14 cellular contexts compared by ENCODE assay signal in the genomic region with DNA sequence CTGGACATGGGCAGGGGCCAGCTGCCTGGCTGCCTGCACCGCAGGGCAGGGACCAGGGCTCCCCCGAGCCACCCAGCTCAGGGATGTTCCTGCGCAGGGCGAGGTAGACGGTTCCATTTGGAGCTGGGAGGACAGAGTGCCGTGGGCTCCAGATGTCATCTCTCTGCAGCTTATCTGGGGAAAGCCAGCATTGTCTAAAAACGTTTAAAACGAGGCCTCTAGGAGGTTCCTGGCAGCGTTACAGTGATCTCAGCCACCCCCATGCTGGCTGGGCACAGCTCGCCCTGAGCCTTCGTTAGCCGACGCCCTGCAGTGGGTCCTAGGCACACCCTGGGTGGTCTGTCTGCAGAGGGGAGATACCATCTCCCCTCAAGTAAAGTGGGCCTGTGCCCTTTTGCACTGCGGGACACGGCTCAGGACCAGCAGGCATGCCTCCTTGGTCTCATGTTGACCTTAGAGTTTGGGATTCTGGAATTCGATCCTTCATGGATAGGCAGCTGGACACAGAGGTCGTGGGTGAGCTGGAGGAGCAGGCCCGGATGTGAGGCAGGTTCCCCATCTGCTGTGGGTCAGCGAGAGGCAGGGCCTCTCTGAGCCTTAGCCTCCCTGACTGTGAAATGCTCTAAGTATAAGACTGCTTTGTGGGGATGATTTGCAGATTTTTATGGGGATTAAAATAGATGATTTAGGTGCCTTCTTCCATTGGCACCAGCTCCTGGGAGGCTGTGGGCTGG. TPM values are rescaled to one million over a fixed set of nuclear protein-coding genes. Genes with fewer than 3 reads are reported as not detected.
DNase-seq lines count a peak whose midpoint lies in the region; ATAC-seq and TF ChIP-seq lines count a peak whose summit lies in the region.
"Had no signal": no experiment of that assay in that cellular context is flagged by ENCODE, and none has a peak within 500 bp of the region (broad histone marks: within the 10 kb centered on the region; RNA-seq: fewer than 3 reads in every experiment).

No MANE protein-coding gene starts in this region.

- 37% methylated on average over 8 of the region's 19 CpGs; no CpG with 5 or more reads in 1 of the 2 donors for WGBS in gastroesophageal sphincter (ENCODE audit: low coverage in 1 of 2), 2 donors

- DNase-seq in D341Med (ENCODE audit: low spot score) (peak; percentile 69), Panc1 (ENCODE audit: low read depth, low spot score) (no peak), retina (peak; percentile 49), SKM-1 treated with dmso at 0.1 percent for 144 hours (lab: John Stamatoyannopoulos, UW; ENCODE audit: unreplicated experiment) (no peak), occipital lobe (lab: John Stamatoyannopoulos, UW) (no peak), KBM-7 (no peak)
- DNase-seq: activated naive CD8-positive, alpha-beta T cell treated with anti-CD3 and anti-CD28 coated beads, Interleukin-2, amount 10 ng/mL, durations not matched to agents 7 days and 5 days; foreskin melanocyte; GF-D8; left cardiac atrium; T1000 had no signal

- H3K27me3 ChIP-seq in Panc1 (ENCODE audit: control insufficient read depth, insufficient read depth, low read length): no peaks in the 10 kb centered on the region
- H3K27me3 ChIP-seq in gastroesophageal sphincter: no peaks in the 10 kb centered on the region
- H3K27me3 ChIP-seq: neutrophil had no signal

- POLR2A ChIA-PET in Panc1 (lab: Charles Lee): no interaction called here

- TF ChIP-seq CTCF in Panc1 (IDR thresholded peaks at IDR 0.05) (no peak), gastroesophageal sphincter (IDR thresholded peaks at IDR 0.05) (no peak)

- ATAC-seq in Panc1 (peak; percentile 52), gastroesophageal sphincter (no peak), GM19455 (IDR thresholded peaks at IDR 0.05; ENCODE audit: unreplicated experiment) (no peak)

- CTCF ChIA-PET in Panc1 (lab: Charles Lee): interaction anchor here (1.3 kb wide), 1 partner anchor 20 kb away, joined by 4 read pairs; no protein-coding TSS in a partner anchor

- BruUV-seq in Panc1 (replicated peaks; lab: Mats Ljungman, UMichigan): no TSS peak

- TF ChIP-seq POLR2A in gastroesophageal sphincter (IDR thresholded peaks at IDR 0.05): no peak

- no peak for TF ChIP-seq EP300 in gastroesophageal sphincter (IDR thresholded peaks at IDR 0.05)

- intact Hi-C loops in Panc1 (cut with micrococcal nuclease; ENCODE audit: unreplicated experiment): no loop called here

- no peaks in the 10 kb centered on the region for H3K36me3 ChIP-seq in Panc1 (ENCODE audit: control insufficient read depth, insufficient read depth, low read length)
- H3K36me3 ChIP-seq in gastroesophageal sphincter: peaks cover 0 to 3% of the 10 kb centered on the region in 2 donors
- H3K36me3 ChIP-seq: neutrophil had no signal

- H3K27ac ChIP-seq in Panc1 (ENCODE audit: low read length) (peak overlapping the region; percentile 52), gastroesophageal sphincter (peak overlapping the region in 3 of 4 donors; percentile 27 to 56 (median 32))
- H3K27ac ChIP-seq: neutrophil had no signal

- H3K4me1 ChIP-seq in Panc1 (ENCODE audit: control insufficient read depth, insufficient read depth, low read length): peaks cover 21% of the 10 kb centered on the region
- H3K4me1 ChIP-seq in gastroesophageal sphincter: peaks cover 0 to 28% (median 0%) of the 10 kb centered on the region in 3 donors

- in situ Hi-C loops in Panc1 (cut with HindIII; ENCODE audit: low pct_unique_long_range_greater_than_20kb, low sequenced_read_pairs): no loop called here
- in situ Hi-C loops in KBM-7 (cut with MboI; ENCODE audit: low pct_unique_long_range_greater_than_20kb, low sequenced_read_pairs): no loop called here

- H3K9me3 ChIP-seq in Panc1 (ENCODE audit: control insufficient read depth, insufficient read depth, low read depth, low read length) (no peaks in the 10 kb centered on the region), gastroesophageal sphincter (no peaks in the 10 kb centered on the region)
- H3K9me3 ChIP-seq: neutrophil had no signal

- H3K4me3 ChIP-seq in Panc1 (ENCODE audit: low read depth in 2 of 2, low read length in 2 of 2): no peak overlapping the region
- H3K4me3 ChIP-seq in gastroesophageal sphincter: no peak overlapping the region

RNA-seq across cellular contexts. Expression of a gene that starts 14.1 kb away (rescaled TPM):
- total RNA-seq in Panc1 (2021; ENCODE audit: unreplicated experiment): 17.8 TPM
- polyA plus RNA-seq in Panc1 (2012; ENCODE audit: insufficient read length): 47.0 TPM
- total RNA-seq in gastroesophageal sphincter: 10 to 100 TPM; 13.3 to 34.2 (median 20.1) TPM
- 63.9 TPM for total RNA-seq in occipital lobe

RNA-seq across cellular contexts. Expression of a gene that starts 35.7 kb away (rescaled TPM):
- 18.9 TPM for total RNA-seq in Panc1 (2021; ENCODE audit: unreplicated experiment)
- polyA plus RNA-seq in Panc1 (2012; ENCODE audit: insufficient read length): 20.9 TPM
- total RNA-seq in gastroesophageal sphincter: 10 to 100 TPM; 20.6 to 29.0 (median 23.8) TPM
- total RNA-seq in occipital lobe: 15.4 TPM

RNA-seq across cellular contexts. Expression of a gene that starts 44.5 kb away (rescaled TPM):
- total RNA-seq in Panc1 (2021; ENCODE audit: unreplicated experiment) (885 TPM), gastroesophageal sphincter (1,000 to 10,000 TPM; 1,539 to 2,425 (median 1,793) TPM), occipital lobe (1,406 TPM)
- polyA plus RNA-seq in Panc1 (2012; ENCODE audit: insufficient read length): 1,559 TPM

Comparison
In these comparisons a context has a peak if more than half of its experiments do, and no peak if none do; other contexts are left out.
1. DNase-seq: peak in D341Med (single experiment) and retina (single experiment); none in Panc1 (single experiment), SKM-1 treated with dmso at 0.1 percent for 144 hours (single experiment), occipital lobe (single experiment) and KBM-7 (single experiment).